Comparison of ENCODE assay signal across 21 cellular contexts in the genomic region with DNA sequence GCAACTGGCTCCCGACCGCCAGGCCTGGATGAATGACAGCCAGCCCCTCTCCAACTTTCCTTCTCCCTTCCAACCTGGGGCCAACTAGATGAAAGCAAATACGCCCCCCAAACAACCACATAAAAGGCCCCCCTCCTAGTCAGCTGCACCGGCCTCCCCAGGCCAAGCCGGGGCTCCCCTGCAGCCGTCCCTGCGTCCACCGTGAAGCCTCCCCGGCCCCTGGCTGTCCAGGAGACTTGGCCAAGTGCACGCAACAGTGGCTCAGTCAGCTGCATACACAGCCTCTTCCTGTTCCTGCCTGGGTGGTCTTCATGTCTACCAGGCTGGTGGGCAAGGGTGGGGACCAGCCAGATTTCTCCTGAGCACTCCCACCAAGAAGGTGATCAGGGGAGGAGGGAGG. TPM values are rescaled to one million over a fixed set of nuclear protein-coding genes. Genes with fewer than 3 reads are reported as not detected.
DNase-seq lines count a peak whose midpoint lies in the region; ATAC-seq, FAIRE-seq and TF ChIP-seq lines count a peak whose summit lies in the region.
"Had no signal": no experiment of that assay in that cellular context is flagged by ENCODE, and none has a peak within 500 bp of the region (broad histone marks: within the 10 kb centered on the region; RNA-seq: fewer than 3 reads in every experiment).

No MANE protein-coding gene starts in this region.

- in situ Hi-C loops in HepG2 (cut with HindIII; ENCODE audit: extremely low pct_ligation_motif_present, low pct_unique_long_range_greater_than_20kb) = no loop called here

- no TSS peak for BruUV-seq in HepG2 (replicated peaks; lab: Mats Ljungman, UMichigan)

- TF ChIP-seq CTCF in HEK293 (tag by site-specific recombination; IDR thresholded peaks at IDR 0.05) (no peak), HepG2 (CRISPR knock-in tag; IDR thresholded peaks at IDR 0.05) (no peak), osteoblast (IDR thresholded peaks at IDR 0.05; ENCODE audit: extremely low read depth, low read depth, low read length) (no peak), pancreas (IDR thresholded peaks at IDR 0.05) (no peak)

- H3K4me2 ChIP-seq in HepG2 (ENCODE audit: low read depth, low read length) = no peak overlapping the region
- H3K4me2 ChIP-seq in osteoblast (ENCODE audit: insufficient read depth, low read length) = no peak overlapping the region
- H3K4me2 ChIP-seq: A549 had no signal

- FAIRE-seq in HepG2 (lab: Jason Lieb, UNC) = no peak
- no peak for FAIRE-seq in pancreas (lab: Jason Lieb, UNC)
- FAIRE-seq: A549, D721Med, G401.6, GM12891, GM18507 had no signal

- WGBS in HepG2 (ENCODE audit: low lambda C conversion rate) = 87% methylated on average over 10 of the region's 10 CpGs
- WGBS in pancreas, 2 donors = 79 to 88% methylated on average over 10 of the region's 10 CpGs

- H2AFZ ChIP-seq in HepG2 (ENCODE audit: low read length) (no peak overlapping the region), osteoblast (ENCODE audit: low read length) (no peak overlapping the region)

- CTCF ChIA-PET in HEK293 (lab: Yijun Ruan, JAX) (no interaction called here), HepG2 (lab: Yijun Ruan, JAX; ENCODE audit: low intra/inter-chr PET ratio, low total read pairs) (no interaction called here)

- DNase-seq in HepG2 (ENCODE audit: low spot score) = no peak
- DNase-seq in osteoblast (ENCODE audit: insufficient read length, low spot score, missing footprints) = peak; percentile 64
- DNase-seq in pancreas = no peak
- DNase-seq: AML-193; Caco-2; Calu3; CD4-positive, alpha-beta T cell; CD8-positive, alpha-beta T cell; DMS79 treated with DMSO at 0.1 percent for 48 hours; GF-D8 had no signal

- TF ChIP-seq RAD21 in HepG2 (CRISPR knock-in tag; IDR thresholded peaks at IDR 0.05) = no peak

- H3K27me3 ChIP-seq in HepG2 (ENCODE audit: control insufficient read depth in 1 of 2, insufficient read depth in 2 of 2, low read length in 2 of 2) (no peaks in the 10 kb centered on the region; a peak in 1 of 5 replicates), osteoblast (ENCODE audit: insufficient read depth, low read length) (peaks cover 20% of the 10 kb centered on the region), pancreas (no peaks in the 10 kb centered on the region)
- H3K27me3 ChIP-seq: BLaER1 treated with 17β-estradiol and CSF1 and Interleukin-3, amounts not matched to agents 10 nM and 100 nM had no signal

- no peak for TF ChIP-seq POLR2A in HepG2 (IDR thresholded peaks at IDR 0.05; ENCODE audit: insufficient read depth in 1 of 2, low read depth in 2 of 2, low read length in 2 of 2)

- no peaks in the 10 kb centered on the region for H4K20me1 ChIP-seq in HepG2 (ENCODE audit: insufficient read depth, low read length)
- peaks cover 2% of the 10 kb centered on the region for H4K20me1 ChIP-seq in osteoblast (ENCODE audit: insufficient read depth, low read length)
- H4K20me1 ChIP-seq: BLaER1 treated with 17β-estradiol and CSF1 and Interleukin-3, amounts not matched to agents 10 nM and 100 nM had no signal

- H3K36me3 ChIP-seq in HEK293 (ENCODE audit: control insufficient read depth in 2 of 2, insufficient read depth in 1 of 2, low read length in 2 of 2) (no peaks in the 10 kb centered on the region), HepG2 (replicated peaks in 1 of 2; ENCODE audit: control insufficient read depth in 1 of 2, insufficient read depth in 2 of 2, low read length in 2 of 2) (no peaks in the 10 kb centered on the region), osteoblast (ENCODE audit: insufficient read depth, low read length) (no peaks in the 10 kb centered on the region), pancreas (no peaks in the 10 kb centered on the region)

- POLR2A ChIA-PET in HEK293 (lab: Yijun Ruan, JAX) = no interaction called here
- POLR2A ChIA-PET in HepG2 (lab: Yijun Ruan, JAX) = no interaction called here

- H3K9me3 ChIP-seq in HEK293 (ENCODE audit: control insufficient read depth, insufficient read depth, low read depth, low read length) (no peaks in the 10 kb centered on the region), HepG2 (ENCODE audit: low read length) (no peaks in the 10 kb centered on the region), osteoblast (ENCODE audit: low read depth, low read length) (no peaks in the 10 kb centered on the region), pancreas (no peaks in the 10 kb centered on the region)
- H3K9me3 ChIP-seq: A549, Caco-2 had no signal

- no peak for TF ChIP-seq EP300 in HepG2 (IDR thresholded peaks at IDR 0.05; ENCODE audit: low read depth in 2 of 2, low read length in 2 of 2)
- no peak for TF ChIP-seq EP300 in HepG2 (CRISPR knock-in tag; IDR thresholded peaks at IDR 0.05; ENCODE audit: borderline replicate concordance)

- ATAC-seq in HepG2 (no peak), pancreas (no peak), GM18502 (IDR thresholded peaks at IDR 0.05; ENCODE audit: poor library complexity, unreplicated experiment) (no peak)
- ATAC-seq: A549; CD8-positive, alpha-beta T cell had no signal

- H3K4me1 ChIP-seq in HEK293 (ENCODE audit: control insufficient read depth, insufficient read depth, low read length) = no peaks in the 10 kb centered on the region; the same call in 1 of the 2 replicates
- peaks cover 42% of the 10 kb centered on the region for H3K4me1 ChIP-seq in HepG2 (ENCODE audit: insufficient read depth, low read length)
- H3K4me1 ChIP-seq in osteoblast (ENCODE audit: insufficient read depth, low read length) = peaks cover 11% of the 10 kb centered on the region
- no peaks in the 10 kb centered on the region for H3K4me1 ChIP-seq in pancreas
- H3K4me1 ChIP-seq: Caco-2 had no signal

- H3K79me2 ChIP-seq in HepG2 (ENCODE audit: insufficient read depth, low read length) (no peaks in the 10 kb centered on the region), osteoblast (ENCODE audit: insufficient read depth, low read length) (no peaks in the 10 kb centered on the region)

- no peak overlapping the region for H3K4me3 ChIP-seq in HEK293 (ENCODE audit: low read depth, low read length)
- H3K4me3 ChIP-seq in HepG2 (replicated peaks in 1 of 3; ENCODE audit: insufficient read depth in 1 of 3, low read depth in 2 of 3, low read length in 3 of 3) = no peak overlapping the region
- no peak overlapping the region for H3K4me3 ChIP-seq in osteoblast (ENCODE audit: insufficient read depth, low read length)
- H3K4me3 ChIP-seq in pancreas = no peak overlapping the region
- H3K4me3 ChIP-seq: A549; BLaER1 treated with 17β-estradiol and CSF1 and Interleukin-3, amounts not matched to agents 10 nM and 100 nM had no signal

- H3K27ac ChIP-seq in HEK293 (ENCODE audit: extremely low read depth, low read depth, low read length) = no peak overlapping the region
- no peak overlapping the region for H3K27ac ChIP-seq in HepG2 (ENCODE audit: extremely low read length, insufficient read depth, low read length)
- no peak overlapping the region for H3K27ac ChIP-seq in osteoblast (ENCODE audit: low read depth, low read length)
- H3K27ac ChIP-seq in pancreas = no peak overlapping the region
- H3K27ac ChIP-seq: 22Rv1; BLaER1 treated with 17β-estradiol and CSF1 and Interleukin-3, amounts not matched to agents 10 nM and 100 nM; C4-2B had no signal

- intact Hi-C loops in HepG2 (cut with micrococcal nuclease; ENCODE audit: unreplicated experiment) = no loop called here
- intact Hi-C loops in pancreas (cut with DNase I) = no loop called here

- no peak overlapping the region for H3K9ac ChIP-seq in HepG2 (ENCODE audit: insufficient read depth, low read depth, low read length)
- H3K9ac ChIP-seq: BLaER1 treated with 17β-estradiol and CSF1 and Interleukin-3, amounts not matched to agents 10 nM and 100 nM had no signal

TF ChIP-seq in HEK293, 187 proteins besides CTCF, POLR2A, EP300 and RAD21 (continues in another document):
- TF ChIP-seq GLIS2 (tag by site-specific recombination; IDR thresholded peaks at IDR 0.05) = 0 out of 2 replicates have a peak, but pooled peaks have one; percentile 25

TF ChIP-seq in HepG2, 621 proteins besides CTCF, POLR2A, EP300 and RAD21 (continues in another document):
- TF ChIP-seq ZNF768 (CRISPR knock-in tag; IDR thresholded peaks at IDR 0.05) (peak; percentile 4; the same call in 1 of the 2 replicates), ZNF225 (CRISPR knock-in tag; IDR thresholded peaks at IDR 0.05) (no peak), AGO1 (IDR thresholded peaks at IDR 0.05; ENCODE audit: low read depth, low read length, poor library complexity, severe bottlenecking) (peak; percentile 48)

RNA-seq across cellular contexts. Expression of a gene that starts 16.0 kb away (rescaled TPM):
- total RNA-seq in HepG2 (2016; rRNA removed; fragmentation: Illumina TruSeq; extraction: Trizol) (0.86 and 0.90 TPM in 2 replicates), osteoblast (under 0.01 TPM in 2 replicates), pancreas (under 1 TPM in 1 of 6 donors, not detected in 5; 0.03 TPM)
- total RNA-seq in HepG2 (2016; cell fraction: cytosol; rRNA removed; fragmentation: Illumina TruSeq; extraction: Trizol; ENCODE audit: low read depth) = 0.51 and 0.79 TPM in 2 replicates
- 0.28 and 1.4 TPM in 2 replicates for total RNA-seq in HepG2 (2016; cell fraction: insoluble cytoplasmic fraction; rRNA removed; fragmentation: Illumina TruSeq; extraction: Trizol)
- 0.34 and 0.46 TPM in 2 replicates for total RNA-seq in HepG2 (2016; cell fraction: membrane; rRNA removed; fragmentation: Illumina TruSeq; extraction: Trizol)
- 1.9 and 2.2 TPM in 2 replicates for total RNA-seq in HepG2 (2016; cell fraction: nucleus; rRNA removed; fragmentation: Illumina TruSeq; extraction: Trizol)
- polyA plus RNA-seq in HepG2 (2011; rRNA removed) (1.6 and 1.8 TPM in 2 replicates), pancreas (under 1 TPM; 0.02 to 0.08 TPM)
- 0.98 and 1.4 TPM in 2 replicates for polyA plus RNA-seq in HepG2 (2011; cell fraction: cytosol; rRNA removed)
- polyA plus RNA-seq in HepG2 (2011; cell fraction: nucleus; rRNA removed) = 8.8 and 9.2 TPM in 2 replicates
- polyA plus RNA-seq in HepG2 (2012) = 3.3 and 4.0 TPM in 2 replicates
- polyA plus RNA-seq in HepG2 (2016; cell fraction: cytosol; fragmentation: Illumina TruSeq; extraction: Trizol; ENCODE audit: low read depth) = 0.34 and 0.66 TPM in 2 replicates
- 1.1 and 1.3 TPM in 2 replicates for polyA plus RNA-seq in HepG2 (2016; cell fraction: insoluble cytoplasmic fraction; fragmentation: Illumina TruSeq; extraction: Trizol; ENCODE audit: low read depth)
- 0.31 and 1.2 TPM in 2 replicates for polyA plus RNA-seq in HepG2 (2016; cell fraction: membrane; fragmentation: Illumina TruSeq; extraction: Trizol; ENCODE audit: low read depth)
- polyA plus RNA-seq in HepG2 (2016; cell fraction: nucleus; fragmentation: Illumina TruSeq; extraction: Trizol; ENCODE audit: insufficient read depth, low read depth) = 2.7 and 3.1 TPM in 2 replicates
- polyA minus RNA-seq in HepG2 (2011; rRNA and poly(A)+ RNA removed; ENCODE audit: low replicate concordance) = 2.5 and 3.0 TPM in 2 replicates
- polyA minus RNA-seq in HepG2 (2011; cell fraction: cytosol; rRNA and poly(A)+ RNA removed) = 0.89 and 1.5 TPM in 2 replicates
- 6.1 and 6.3 TPM in 2 replicates for polyA minus RNA-seq in HepG2 (2011; cell fraction: nucleus; rRNA and poly(A)+ RNA removed)
- polyA plus RNA-seq: BJ had no signal
